In the genomic region with DNA sequence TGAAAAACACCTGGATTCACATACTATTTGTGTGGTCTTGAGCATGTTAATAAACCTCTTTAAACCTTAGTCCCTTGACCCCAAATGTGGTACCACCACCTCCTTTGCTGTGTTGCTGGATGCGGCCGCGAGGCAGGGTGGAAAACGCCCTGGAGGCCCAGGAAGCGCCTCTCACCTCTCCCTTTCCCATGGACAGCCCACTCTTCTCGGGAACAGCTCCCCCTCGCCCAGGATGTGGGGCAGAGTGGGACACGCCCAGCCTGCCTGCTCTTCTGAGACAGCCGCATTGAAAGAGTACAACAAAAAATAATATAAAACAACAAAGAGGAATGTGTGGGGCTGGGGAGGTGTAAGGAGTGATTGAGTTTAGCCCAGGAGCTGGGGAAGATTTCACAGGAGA, we compare ENCODE assay signal across 12 cellular contexts.
DNase-seq lines count a peak whose midpoint lies in the region; ATAC-seq and TF ChIP-seq lines count a peak whose summit lies in the region.
"Had no signal": no experiment of that assay in that cellular context is flagged by ENCODE, and none has a peak within 500 bp of the region (broad histone marks: within the 10 kb centered on the region; RNA-seq: fewer than 3 reads in every experiment).

No MANE protein-coding gene starts in this region.

- H3K9me3 Mint-ChIP-seq in brain (peaks cover 6 to 22% (median 14%) of the 10 kb centered on the region in 5 experiments), mesothelial cell of epicardium (peaks cover 8% of the 10 kb centered on the region), type B pancreatic cell (no peaks in the 10 kb centered on the region)

- DNase-seq in heart left ventricle (no peak), right cardiac atrium (no peak), mesothelial cell of epicardium (ENCODE audit: low spot score in 2 of 2, unreplicated experiment in 2 of 2) (no peak), type B pancreatic cell (ENCODE audit: extremely low spot score, unreplicated experiment) (no peak), OCI-M1 (lab: John Stamatoyannopoulos, UW) (no peak), HUDEP-2 (lab: John Stamatoyannopoulos, UW; ENCODE audit: unreplicated experiment in 76 of 76) (no peak)
- DNase-seq: MG63, NCI-H1930, NCI-H524 treated with DMSO at 0.1 percent for 48 hours, PC-9 had no signal

- no peak for TF ChIP-seq POLR2A in heart left ventricle (IDR thresholded peaks at IDR 0.05)

- 64 to 72% (median 68%) methylated on average over 9 of the region's 9 CpGs for WGBS in heart left ventricle, 4 donors
- WGBS in right cardiac atrium, result 79% methylated on average over 9 of the region's 9 CpGs

- peak in 1 of 4 donors; percentile 45 for ATAC-seq in heart left ventricle
- no peak for ATAC-seq in right cardiac atrium
- no peak for ATAC-seq in esophagus mucosa

- peaks cover 3% of the 10 kb centered on the region for H3K27me3 Mint-ChIP-seq in brain
- no peaks in the 10 kb centered on the region for H3K27me3 Mint-ChIP-seq in mesothelial cell of epicardium (ENCODE audit: low read depth)
- no peaks in the 10 kb centered on the region for H3K27me3 Mint-ChIP-seq in type B pancreatic cell

- H3K4me3 ChIP-seq in heart left ventricle (no peak overlapping the region), right cardiac atrium (ENCODE audit: low read length) (no peak overlapping the region)
- H3K4me3 ChIP-seq: MG63, PC-9 had no signal

- no peak for TF ChIP-seq CTCF in heart left ventricle (IDR thresholded peaks at IDR 0.05)
- TF ChIP-seq CTCF in brain (conservative IDR thresholded peaks at IDR 0.05), result no peak
- no peak for TF ChIP-seq CTCF in mesothelial cell of epicardium (IDR thresholded peaks at IDR 0.05; ENCODE audit: unreplicated experiment)
- TF ChIP-seq CTCF in type B pancreatic cell (conservative IDR thresholded peaks at IDR 0.05), result no peak

- H3K27ac Mint-ChIP-seq in brain (peak overlapping the region in 3 of 5 experiments; percentile 69 to 90 (median 78)), mesothelial cell of epicardium (peak overlapping the region; percentile 90), type B pancreatic cell (peak overlapping the region; percentile 57)

- peaks cover 37% of the 10 kb centered on the region for H3K4me1 Mint-ChIP-seq in brain
- peaks cover 40% of the 10 kb centered on the region for H3K4me1 Mint-ChIP-seq in mesothelial cell of epicardium
- H3K4me1 Mint-ChIP-seq in type B pancreatic cell (ENCODE audit: unreplicated experiment), result peaks cover 48% of the 10 kb centered on the region

- no peaks in the 10 kb centered on the region for H3K36me3 Mint-ChIP-seq in brain
- peaks cover 5% of the 10 kb centered on the region for H3K36me3 Mint-ChIP-seq in mesothelial cell of epicardium
- H3K36me3 Mint-ChIP-seq in type B pancreatic cell, result peaks cover 4% of the 10 kb centered on the region

- H3K4me3 Mint-ChIP-seq in brain, result peak overlapping the region in 1 of 5 experiments; percentile 11
- H3K4me3 Mint-ChIP-seq in mesothelial cell of epicardium, result peak overlapping the region; percentile 7
- H3K4me3 Mint-ChIP-seq in type B pancreatic cell, result peak overlapping the region; percentile 81

- peak overlapping the region in 10 of 12 donors; percentile 13 to 84 (median 58) for H3K27ac ChIP-seq in heart left ventricle
- H3K27ac ChIP-seq in right cardiac atrium (ENCODE audit: low read length), result no peak overlapping the region
- H3K27ac ChIP-seq: PC-9 had no signal

- intact Hi-C loops in heart left ventricle (cut with DNase I), result loop anchor here in 1 of 10 donors (5.0 kb wide), 1 partner anchor 544 kb away; no protein-coding TSS in a partner anchor
- intact Hi-C loops in right cardiac atrium (cut with DNase I), result no loop called here

- no peaks in the 10 kb centered on the region for H3K36me3 ChIP-seq in heart left ventricle
- H3K36me3 ChIP-seq: MG63 had no signal

- no peaks in the 10 kb centered on the region for H3K27me3 ChIP-seq in heart left ventricle
- no peaks in the 10 kb centered on the region for H3K27me3 ChIP-seq in right cardiac atrium (ENCODE audit: control insufficient read depth, insufficient read depth)
- H3K27me3 ChIP-seq: MG63 had no signal

- H3K9me3 ChIP-seq in heart left ventricle (peaks cover 0 to 3% (median 0%) of the 10 kb centered on the region in 12 donors), right cardiac atrium (ENCODE audit: control insufficient read depth, low read length) (no peaks in the 10 kb centered on the region)
- H3K9me3 ChIP-seq: MG63 had no signal

- H3K4me1 ChIP-seq in heart left ventricle (peaks cover 0 to 40% (median 18%) of the 10 kb centered on the region in 12 donors), right cardiac atrium (ENCODE audit: control insufficient read depth, insufficient read depth, low read length) (peaks cover 5% of the 10 kb centered on the region)
